ENCODE assay signal across 17 cellular contexts in genomic region chr15:70778258-70779076, GRCh38. TPM values are rescaled to one million over a fixed set of nuclear protein-coding genes. Genes with fewer than 3 reads are reported as not detected.
DNase-seq lines count a peak whose midpoint lies in the region; ATAC-seq and TF ChIP-seq lines count a peak whose summit lies in the region.
"Had no signal": no experiment of that assay in that cellular context is flagged by ENCODE, and none has a peak within 500 bp of the region (broad histone marks: within the 10 kb centered on the region; RNA-seq: fewer than 3 reads in every experiment).

No MANE protein-coding gene starts in this region.

- TF ChIP-seq CTCF in astrocyte of the spinal cord (IDR thresholded peaks at IDR 0.05; ENCODE audit: low read depth, low read length): no peak
- no peak for TF ChIP-seq CTCF in OCI-LY7 (conservative IDR thresholded peaks at IDR 0.05; ENCODE audit: low read length)

- intact Hi-C loops in OCI-LY7 (cut with micrococcal nuclease; ENCODE audit: unreplicated experiment): no loop called here

- H3K4me3 ChIP-seq in ACC112 (ENCODE audit: low read depth, low read length): peak overlapping the region; percentile 36; the same call in 1 of the 2 replicates
- no peak overlapping the region for H3K4me3 ChIP-seq in astrocyte of the spinal cord (ENCODE audit: low read depth, low read length)
- H3K4me3 ChIP-seq in OCI-LY7 (ENCODE audit: low read depth, low read length, poor library complexity, severe bottlenecking): no peak overlapping the region
- H3K4me3 ChIP-seq: GM12878, left lung, tibial nerve had no signal

- CTCF ChIA-PET in OCI-LY7 (lab: Charles Lee; ENCODE audit: unreplicated experiment): no interaction called here

- H3K36me3 ChIP-seq in ACC112 (ENCODE audit: insufficient read depth, low read length): no peaks in the 10 kb centered on the region
- H3K36me3 ChIP-seq in OCI-LY7 (ENCODE audit: insufficient read depth, low read length): no peaks in the 10 kb centered on the region
- H3K36me3 ChIP-seq: left lung, tibial nerve, WERI-Rb-1 had no signal

- H3K4me1 ChIP-seq in ACC112 (ENCODE audit: control insufficient read depth, insufficient read depth, low read length, unreplicated experiment): peaks cover 48% of the 10 kb centered on the region
- no peaks in the 10 kb centered on the region for H3K4me1 ChIP-seq in OCI-LY7 (ENCODE audit: insufficient read depth, low read length, poor library complexity, severe bottlenecking)
- H3K4me1 ChIP-seq: left lung, tibial nerve had no signal

- H2AFZ ChIP-seq in ACC112 (ENCODE audit: low read length, unreplicated experiment): peak overlapping the region; percentile 88
- H2AFZ ChIP-seq in OCI-LY7 (ENCODE audit: low read length): no peak overlapping the region

- H3K27me3 ChIP-seq in ACC112 (ENCODE audit: insufficient read depth, low read length): no peaks in the 10 kb centered on the region
- H3K27me3 ChIP-seq: tibial nerve had no signal

- no peak for ATAC-seq in GM21786 (IDR thresholded peaks at IDR 0.05; ENCODE audit: unreplicated experiment)
- ATAC-seq: activated naive CD4-positive, alpha-beta T cell treated with anti-CD3 and anti-CD28 coated beads, Interleukin-2, amount 50 U/mL, for 72 hours; GM12878 had no signal

- no peaks in the 10 kb centered on the region for H3K9me2 ChIP-seq in OCI-LY7 (ENCODE audit: insufficient read depth, low read length)

- H3K9me3 ChIP-seq in OCI-LY7 (ENCODE audit: low read length): no peaks in the 10 kb centered on the region
- H3K9me3 ChIP-seq: left lung, tibial nerve had no signal

- no peak overlapping the region for H3K4me2 ChIP-seq in OCI-LY7 (ENCODE audit: low read length)

- H3K79me2 ChIP-seq in ACC112 (ENCODE audit: control insufficient read depth, insufficient read depth, low read length, unreplicated experiment): no peaks in the 10 kb centered on the region
- no peaks in the 10 kb centered on the region for H3K79me2 ChIP-seq in OCI-LY7 (ENCODE audit: insufficient read depth, low read depth, low read length)

- no peaks in the 10 kb centered on the region for H4K20me1 ChIP-seq in OCI-LY7 (ENCODE audit: insufficient read depth, low read length)

- in situ Hi-C loops in astrocyte of the spinal cord (cut with HindIII; ENCODE audit: low sequenced_read_pairs): no loop called here

- H3K27ac ChIP-seq in ACC112 (ENCODE audit: low read depth, low read length) (peak overlapping the region; percentile 76), OCI-LY7 (ENCODE audit: low read depth, low read length, poor library complexity, severe bottlenecking) (no peak overlapping the region)
- H3K27ac ChIP-seq: tibial nerve, WERI-Rb-1 had no signal

- POLR2A ChIA-PET in OCI-LY7 (lab: Charles Lee): interaction anchor here (0.7 kb wide), 2 partner anchors 55 to 1262 kb away, joined by 3 to 4 read pairs; no protein-coding TSS in a partner anchor

- no TSS peak for BruUV-seq in OCI-LY7 (replicated peaks; lab: Mats Ljungman, UMichigan)

- DNase-seq in LHCN-M2 (ENCODE audit: low read depth) (peak; percentile 72), astrocyte of the spinal cord (ENCODE audit: low read depth, low spot score) (peak; percentile 80), iris pigment epithelial cell (ENCODE audit: low read depth) (peak; percentile 92), OCI-LY7 (ENCODE audit: low spot score) (no peak), NCI-H146 (lab: John Stamatoyannopoulos, UW) (no peak), NCI-H2029 treated with DMSO at 0.1 percent for 48 hours (lab: John Stamatoyannopoulos, UW) (no peak)
- DNase-seq: activated CD8-positive, alpha-beta memory T cell treated with anti-CD3 and anti-CD28 coated beads, Interleukin-2, amount 50 U/mL, for 4 hours; head of caudate nucleus; left lung; NCI-H510A; SHP77 treated with DMSO at 0.1 percent for 48 hours had no signal

RNA-seq across cellular contexts. Expression of gene UACA, which starts 15.1 kb away (rescaled TPM):
- total RNA-seq in LHCN-M2 (2014; rRNA removed): 41.1 and 48.2 TPM in 2 replicates
- 38.1 TPM for polyA plus RNA-seq in LHCN-M2 (2012)
- not detected in 2 replicates for total RNA-seq in OCI-LY7 (2014; rRNA removed; shearing (Covaris generic))
- not detected in 2 replicates for total RNA-seq in OCI-LY7 (2022)

Comparison
In these comparisons a context has a peak if more than half of its experiments do, and no peak if none do; other contexts are left out.
1. DNase-seq: peak in LHCN-M2 (single experiment), astrocyte of the spinal cord (single experiment) and iris pigment epithelial cell (single experiment); none in OCI-LY7 (single experiment), NCI-H146 (single experiment) and NCI-H2029 treated with DMSO at 0.1 percent for 48 hours (single experiment).
2. RNA of gene UACA, which starts 15.1 kb away (total RNA-seq): 41.1 to 48.2 TPM in LHCN-M2; not detected in OCI-LY7; every median in the first group is over 10 times any median in the second.